ENCODE assay signal across 18 cellular contexts in genomic region chr1:16924919-16925477, GRCh38. TPM values are rescaled to one million over a fixed set of nuclear protein-coding genes. Genes with fewer than 3 reads are reported as not detected.
DNase-seq lines count a peak whose midpoint lies in the region; ATAC-seq, FAIRE-seq and TF ChIP-seq lines count a peak whose summit lies in the region.
"Had no signal": no experiment of that assay in that cellular context is flagged by ENCODE, and none has a peak within 500 bp of the region (broad histone marks: within the 10 kb centered on the region; RNA-seq: fewer than 3 reads in every experiment).

No MANE protein-coding gene starts in this region.

- no peak overlapping the region for H3K4me3 ChIP-seq in fibroblast of the aortic adventitia (ENCODE audit: low read depth, low read length)
- H3K4me3 ChIP-seq: A549, adrenal gland, heart left ventricle, upper lobe of right lung had no signal

- H3K27me3 Mint-ChIP-seq in WTC11 (ENCODE audit: low read depth) (no peaks in the 10 kb centered on the region), type B pancreatic cell (no peaks in the 10 kb centered on the region)

- no peak for TF ChIP-seq CTCF in WTC11 (IDR thresholded peaks at IDR 0.05)
- TF ChIP-seq CTCF in fibroblast of the aortic adventitia (IDR thresholded peaks at IDR 0.05; ENCODE audit: insufficient read depth, low read length), result peak; percentile 14
- TF ChIP-seq CTCF in type B pancreatic cell (conservative IDR thresholded peaks at IDR 0.05), result peak; percentile 43

- no peak for FAIRE-seq in RCC 7860 (lab: Jason Lieb, UNC)
- FAIRE-seq: A549, H54, HTR-8/SVneo, TTC549 had no signal

- H3K9me3 Mint-ChIP-seq in WTC11 (no peaks in the 10 kb centered on the region), type B pancreatic cell (no peaks in the 10 kb centered on the region)

- H3K27ac Mint-ChIP-seq in WTC11, result peak overlapping the region; percentile 67
- peak overlapping the region; percentile 58 for H3K27ac Mint-ChIP-seq in type B pancreatic cell

- ATAC-seq in WTC11, result no peak
- ATAC-seq: heart left ventricle, upper lobe of right lung had no signal

- H3K4me3 Mint-ChIP-seq in WTC11, result no peak overlapping the region
- H3K4me3 Mint-ChIP-seq in type B pancreatic cell, result peak overlapping the region; percentile 54

- H3K4me1 Mint-ChIP-seq in WTC11, result peaks cover 35% of the 10 kb centered on the region
- peaks cover 40% of the 10 kb centered on the region for H3K4me1 Mint-ChIP-seq in type B pancreatic cell (ENCODE audit: unreplicated experiment)

- POLR2A ChIA-PET in WTC11 (lab: Charles Lee), result no interaction called here

- CTCF ChIA-PET in WTC11 (lab: Charles Lee), result interaction anchor here (0.6 to 2.2 kb wide), 5 partner anchors 10 to 638 kb away, joined by 3 to 8 read pairs (median 3); no protein-coding TSS in a partner anchor

- H3K36me3 Mint-ChIP-seq in WTC11, result peaks cover 7% of the 10 kb centered on the region; the same call in 1 of the 2 replicates
- no peaks in the 10 kb centered on the region for H3K36me3 Mint-ChIP-seq in type B pancreatic cell

- DNase-seq in NCI-H82 (lab: John Stamatoyannopoulos, UW) (peak; percentile 42), NCI-H82 treated with DMSO at 0.1 percent for 48 hours (lab: John Stamatoyannopoulos, UW; ENCODE audit: unreplicated experiment) (no peak), WTC11 (ENCODE audit: low spot score) (no peak), fibroblast of the aortic adventitia (ENCODE audit: low read depth) (no peak), type B pancreatic cell (ENCODE audit: extremely low spot score, unreplicated experiment) (no peak), NCI-H1092 (lab: John Stamatoyannopoulos, UW) (no peak), NCI-H1436 (lab: John Stamatoyannopoulos, UW) (no peak), RCC 7860 (ENCODE audit: low spot score) (no peak)
- DNase-seq: adrenal gland, NCI-H1105 treated with DMSO at 0.1 percent for 48 hours, NCI-H524, SIG-M5, upper lobe of right lung had no signal

TF ChIP-seq in WTC11, 78 proteins besides CTCF, POLR2A, EP300 and RAD21:
- TF ChIP-seq MAX (CRISPR knock-in tag; IDR thresholded peaks at IDR 0.05) (no peak), FOXJ3 (CRISPR knock-in tag; IDR thresholded peaks at IDR 0.05; ENCODE audit: borderline replicate concordance) (no peak), ZNF138 (CRISPR knock-in tag; conservative IDR thresholded peaks at IDR 0.05) (no peak), RORB (CRISPR knock-in tag; IDR thresholded peaks at IDR 0.05) (no peak), ESRRA (CRISPR knock-in tag; IDR thresholded peaks at IDR 0.05; ENCODE audit: borderline replicate concordance) (no peak), ZNF219 (CRISPR knock-in tag; IDR thresholded peaks at IDR 0.05; ENCODE audit: borderline replicate concordance) (no peak), AFF4 (CRISPR knock-in tag; IDR thresholded peaks at IDR 0.05; ENCODE audit: borderline replicate concordance) (no peak), ZNF416 (CRISPR knock-in tag; IDR thresholded peaks at IDR 0.05) (no peak), ZNF281 (CRISPR knock-in tag; IDR thresholded peaks at IDR 0.05) (no peak), SOX15 (CRISPR knock-in tag; IDR thresholded peaks at IDR 0.05) (no peak), TEAD4 (CRISPR knock-in tag; IDR thresholded peaks at IDR 0.05) (no peak)
TF ChIP-seq in WTC11: peak in this region for 0.

RNA-seq across cellular contexts. Expression of gene CROCC, which starts 3.3 kb away (rescaled TPM):
- total RNA-seq in WTC11 (2021) (73.8 to 75.6 TPM (median 73.9 TPM) in 3 replicates), fibroblast of the aortic adventitia (ENCODE audit: low replicate concordance) (8.9 and 68.8 TPM in 2 replicates), type B pancreatic cell (ENCODE audit: low replicate concordance) (23.5 and 40.1 TPM in 2 replicates)

RNA-seq across cellular contexts. Expression of gene RNU1-2, which starts 29.2 kb away (rescaled TPM):
- total RNA-seq in WTC11 (2021) (1,028 to 1,267 TPM (median 1,197 TPM) in 3 replicates), fibroblast of the aortic adventitia (ENCODE audit: low replicate concordance) (under 0.01 and 2,882 TPM in 2 replicates), type B pancreatic cell (ENCODE audit: low replicate concordance) (2,993 and 3,564 TPM in 2 replicates)

RNA-seq across cellular contexts. Expression of gene MFAP2, which starts 55.4 kb away (rescaled TPM):
- total RNA-seq in WTC11 (2021) (136 to 144 TPM (median 141 TPM) in 3 replicates), fibroblast of the aortic adventitia (ENCODE audit: low replicate concordance) (47.7 and 60.3 TPM in 2 replicates), type B pancreatic cell (ENCODE audit: low replicate concordance) (112 and 158 TPM in 2 replicates)
